Comparison of ENCODE assay signal across 12 cellular contexts in genomic region chr5:58455495-58455894, GRCh38. TPM values are rescaled to one million over a fixed set of nuclear protein-coding genes. Genes with fewer than 3 reads are reported as not detected.
A peak's percentile ranks its signal among the peaks of the same experiment; 100 is the strongest.
DNase-seq lines count a peak whose midpoint lies in the region; ATAC-seq and TF ChIP-seq lines count a peak whose summit lies in the region.
"Had no signal": no experiment of that assay in that cellular context is flagged by ENCODE, and none has a peak within 500 bp of the region (broad histone marks: within the 10 kb centered on the region; RNA-seq: fewer than 3 reads in every experiment).

No MANE protein-coding gene starts in this region.

- TF ChIP-seq CTCF in left ventricle myocardium inferior (IDR thresholded peaks at IDR 0.05; ENCODE audit: borderline replicate concordance) (no peak), dorsolateral prefrontal cortex (IDR thresholded peaks at IDR 0.05 in 54 of 56, conservative IDR thresholded peaks at IDR 0.05 in 2 of 56; ENCODE audit: low read depth in 1 of 56, partially characterized antibody in 56 of 56) (no peak), lung (IDR thresholded peaks at IDR 0.05; ENCODE audit: control extremely low read depth, extremely low read depth) (no peak), vagina (IDR thresholded peaks at IDR 0.05) (no peak)

- H3K36me3 ChIP-seq in left ventricle myocardium inferior (peaks cover 60% of the 10 kb centered on the region), lung (ENCODE audit: control insufficient read depth in 2 of 2, insufficient read depth in 2 of 2, low read length in 2 of 2) (peaks cover 9 to 14% of the 10 kb centered on the region in 2 donors), vagina (peaks cover 0 to 31% of the 10 kb centered on the region in 2 donors)
- H3K36me3 ChIP-seq: neutrophil had no signal

- no peak for ATAC-seq in left ventricle myocardium superior
- ATAC-seq in lung (ENCODE audit: insufficient read depth, low FRiP score): no peak
- ATAC-seq in HG03108 (IDR thresholded peaks at IDR 0.05; ENCODE audit: unreplicated experiment): no peak
- ATAC-seq: left colon had no signal

- H3K27ac ChIP-seq in left ventricle myocardium inferior (replicated peaks) (peak overlapping the region; percentile 96), dorsolateral prefrontal cortex (peak overlapping the region in 44 of 59 donors; percentile 0 to 98 (median 50)), lung (ENCODE audit: low read depth in 1 of 2, low read length in 1 of 2) (no peak overlapping the region), vagina (peak overlapping the region; percentile 47)
- H3K27ac ChIP-seq: neutrophil, VCaP had no signal

- TF ChIP-seq POLR2A in vagina (IDR thresholded peaks at IDR 0.05): no peak

- intact Hi-C loops in left ventricle myocardium inferior (cut with micrococcal nuclease): loop anchor here (10.0 kb wide), 1 partner anchor 211 kb away; no protein-coding TSS in a partner anchor
- intact Hi-C loops in left ventricle myocardium superior (cut with micrococcal nuclease): loop anchor here (10.0 kb wide), 1 partner anchor 91 kb away; no protein-coding TSS in a partner anchor
- intact Hi-C loops in dorsolateral prefrontal cortex (cut with DNase I): loop anchor here in 1 of 2 donors (5.0 kb wide), 1 partner anchor 298 kb away; no protein-coding TSS in a partner anchor
- intact Hi-C loops in vagina (cut with DNase I): no loop called here

- 71 to 81% methylated on average over 5 of the region's 5 CpGs for WGBS in lung, 2 donors

- DNase-seq in left ventricle myocardium inferior (no peak), left ventricle myocardium superior (no peak), dorsolateral prefrontal cortex (no peak), lung (ENCODE audit: low spot score) (no peak), vagina (ENCODE audit: extremely low spot score in 2 of 2) (no peak), middle frontal gyrus (ENCODE audit: extremely low spot score, low spot score) (no peak), AG20443 (ENCODE audit: low spot score) (no peak)
- DNase-seq: left colon, SW 1271 had no signal

- H3K4me1 ChIP-seq in left ventricle myocardium inferior (peaks cover 72% of the 10 kb centered on the region), lung (ENCODE audit: control insufficient read depth in 2 of 2, insufficient read depth in 2 of 2, low read length in 2 of 2) (peaks cover 0 to 19% of the 10 kb centered on the region in 2 donors), vagina (peaks cover 58% of the 10 kb centered on the region)

- H3K9me3 ChIP-seq in left ventricle myocardium inferior (replicated peaks) (no peaks in the 10 kb centered on the region), lung (ENCODE audit: control insufficient read depth in 2 of 2, insufficient read depth in 1 of 2, low read length in 1 of 2) (no peaks in the 10 kb centered on the region), vagina (no peaks in the 10 kb centered on the region)
- H3K9me3 ChIP-seq: neutrophil had no signal

- H3K27me3 ChIP-seq in left ventricle myocardium inferior (ENCODE audit: low read depth) (no peaks in the 10 kb centered on the region), dorsolateral prefrontal cortex (no peaks in the 10 kb centered on the region), lung (ENCODE audit: control insufficient read depth, insufficient read depth) (no peaks in the 10 kb centered on the region), vagina (no peaks in the 10 kb centered on the region)

- H3K4me3 ChIP-seq in left ventricle myocardium inferior: peak overlapping the region; percentile 90
- H3K4me3 ChIP-seq in dorsolateral prefrontal cortex: peak overlapping the region in 58 of 59 donors; percentile 1 to 98 (median 86)
- peak overlapping the region; percentile 14 for H3K4me3 ChIP-seq in lung
- H3K4me3 ChIP-seq in vagina: peak overlapping the region; percentile 32 to 87

RNA-seq across cellular contexts. Expression of gene PLK2, which starts 4.4 kb away (rescaled TPM):
- total RNA-seq in left ventricle myocardium inferior (58.9 TPM), left ventricle myocardium superior (72.3 TPM), dorsolateral prefrontal cortex (100 to 1,000 TPM in 87 of 120 experiments, 10 to 100 TPM in 33; 28.8 to 210 (median 124) TPM), lung (100 to 1,000 TPM in 1 of 2 donors, 10 to 100 TPM in 1; 57.1 to 363 TPM), vagina (169 TPM)
- polyA plus RNA-seq in lung: 10 to 100 TPM; 20.1 to 24.8 TPM

RNA-seq across cellular contexts. Expression of gene GAPT, which starts 35.7 kb away (rescaled TPM):
- total RNA-seq in left ventricle myocardium inferior (0.22 TPM), left ventricle myocardium superior (1.4 TPM), dorsolateral prefrontal cortex (1 to 10 TPM in 37 of 120 experiments, under 1 TPM in 56, not detected in 27; 0.13 to 3.9 (median 0.82) TPM), lung (1 to 10 TPM; 4.0 to 5.1 TPM), vagina (not detected)
- polyA plus RNA-seq in lung: 10 to 100 TPM in 1 of 2 donors, 1 to 10 TPM in 1; 4.1 to 20.5 TPM

Comparison
In these comparisons a context has a peak if more than half of its experiments do, and no peak if none do; other contexts are left out.
1. H3K27ac ChIP-seq: peak in left ventricle myocardium inferior (single experiment), dorsolateral prefrontal cortex (44 of 59) and vagina (single experiment); none in lung (0 of 2).
2. H3K4me3 ChIP-seq: peak in every context shown above with its lines; median percentile 90 in left ventricle myocardium inferior; 86 in dorsolateral prefrontal cortex; 60 in vagina; 14 in lung.